Comparison of ENCODE assay signal across 11 cellular contexts in the genomic region with DNA sequence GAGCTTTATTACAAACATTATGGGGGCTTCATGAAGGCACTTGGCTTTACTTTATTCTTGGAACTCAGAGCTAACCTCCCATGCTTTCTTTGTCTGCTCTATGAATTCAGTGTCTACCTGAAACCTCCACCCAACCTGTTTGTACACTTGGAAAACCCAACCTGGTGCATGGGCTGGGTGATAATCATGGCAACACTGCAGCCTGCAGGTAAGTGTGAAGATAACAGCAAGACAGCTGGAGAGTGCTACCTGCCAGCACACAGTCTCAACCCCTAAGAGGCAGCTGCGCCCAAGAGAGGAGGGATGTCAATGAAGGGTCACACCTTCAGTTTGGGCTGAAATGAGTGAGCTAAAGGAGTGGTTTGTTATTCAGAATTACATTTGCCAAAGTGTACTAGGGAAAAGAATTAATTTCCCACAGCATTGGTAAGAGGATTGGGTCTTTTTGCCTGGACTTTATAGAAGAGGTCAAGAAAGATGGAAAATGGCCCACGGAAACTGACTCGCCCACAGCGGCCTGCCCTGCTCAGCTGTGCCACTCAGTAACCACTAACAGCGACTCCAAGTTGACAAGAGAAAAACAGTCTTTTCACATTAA. TPM values are rescaled to one million over a fixed set of nuclear protein-coding genes. Genes with fewer than 3 reads are reported as not detected.
DNase-seq lines count a peak whose midpoint lies in the region; ATAC-seq, FAIRE-seq and TF ChIP-seq lines count a peak whose summit lies in the region.
"Had no signal": no experiment of that assay in that cellular context is flagged by ENCODE, and none has a peak within 500 bp of the region (broad histone marks: within the 10 kb centered on the region; RNA-seq: fewer than 3 reads in every experiment).

No MANE protein-coding gene starts in this region.

- H3K9me3 ChIP-seq in uterus = no peaks in the 10 kb centered on the region

- intact Hi-C loops in uterus (cut with DNase I; ENCODE audit: low total_unique reads) = no loop called here

- H3K4me3 ChIP-seq in kidney epithelial cell (ENCODE audit: low read depth, low read length) (no peak overlapping the region), uterus (no peak overlapping the region)

- peak; percentile 57 for TF ChIP-seq CTCF in VCaP (conservative IDR thresholded peaks at IDR 0.05)
- TF ChIP-seq CTCF in kidney epithelial cell (IDR thresholded peaks at IDR 0.05; ENCODE audit: insufficient read depth, low read length, poor library complexity, severe bottlenecking) = peak; percentile 60
- peak in 1 of 4 experiments; percentile 27 for TF ChIP-seq CTCF in uterus (IDR thresholded peaks at IDR 0.05)

- no peak overlapping the region for H3K27ac ChIP-seq in VCaP
- no peak overlapping the region for H3K27ac ChIP-seq in uterus

- no peaks in the 10 kb centered on the region for H3K4me1 ChIP-seq in uterus

- H3K36me3 ChIP-seq in kidney epithelial cell (ENCODE audit: control insufficient read depth, insufficient read depth, low read length) (no peaks in the 10 kb centered on the region), uterus (no peaks in the 10 kb centered on the region)

- no peaks in the 10 kb centered on the region for H3K27me3 ChIP-seq in kidney epithelial cell (ENCODE audit: control insufficient read depth, insufficient read depth, low read length)
- H3K27me3 ChIP-seq in uterus = no peaks in the 10 kb centered on the region

- no peak for ATAC-seq in GM18858 (IDR thresholded peaks at IDR 0.05; ENCODE audit: unreplicated experiment)
- ATAC-seq: stimulated activated effector memory CD8-positive, alpha-beta T cell treated with anti-CD3 and anti-CD28 coated beads, Interleukin-12 subunit alpha, Interleukin-12 subunit beta, amount 100 ng/mL, for 72 hours had no signal

- DNase-seq in A172 (ENCODE audit: low spot score) (peak; percentile 46), H54 (ENCODE audit: insufficient read length, low spot score) (no peak), kidney epithelial cell (ENCODE audit: low read depth) (no peak), uterus (no peak)
- no peak for DNase-seq in activated CD8-positive, alpha-beta memory T cell treated with anti-CD3 and anti-CD28 coated beads, Interleukin-2, amount 50 U/mL, for 48 hours
- no peak for DNase-seq in stimulated activated CD4-positive, alpha-beta T cell treated with anti-CD3 and anti-CD28 coated beads, Interleukin-4, amount 100 ng/mL, for 4 hours
- DNase-seq: posterior cingulate gyrus, T-helper 2 cell had no signal

- peak; percentile 36 for FAIRE-seq in H54 (lab: Jason Lieb, UNC)

- TF ChIP-seq POLR2A in H54 (IDR thresholded peaks at IDR 0.05; ENCODE audit: low read depth, low read length) = no peak
- no peak for TF ChIP-seq POLR2A in uterus (IDR thresholded peaks at IDR 0.05)

RNA-seq across cellular contexts. Expression of a gene that starts 24.4 kb away (rescaled TPM):
- total RNA-seq in A172 (2014; rRNA removed; shearing (Covaris generic)) = 0.24 TPM in 1 of 2 replicates, not detected in the other
- total RNA-seq in kidney epithelial cell (6.8 and 6.9 TPM in 2 replicates), uterus (under 1 TPM in 2 of 4 donors, not detected in 2; 0.18 to 0.48 TPM)

RNA-seq across cellular contexts. Expression of a gene that starts 53.0 kb away (rescaled TPM):
- total RNA-seq in A172 (2014; rRNA removed; shearing (Covaris generic)) = not detected in 2 replicates
- 0.38 and 0.75 TPM in 2 replicates for total RNA-seq in kidney epithelial cell
- total RNA-seq in uterus = not detected
